ENCODE assay signal across 13 cellular contexts in the genomic region with DNA sequence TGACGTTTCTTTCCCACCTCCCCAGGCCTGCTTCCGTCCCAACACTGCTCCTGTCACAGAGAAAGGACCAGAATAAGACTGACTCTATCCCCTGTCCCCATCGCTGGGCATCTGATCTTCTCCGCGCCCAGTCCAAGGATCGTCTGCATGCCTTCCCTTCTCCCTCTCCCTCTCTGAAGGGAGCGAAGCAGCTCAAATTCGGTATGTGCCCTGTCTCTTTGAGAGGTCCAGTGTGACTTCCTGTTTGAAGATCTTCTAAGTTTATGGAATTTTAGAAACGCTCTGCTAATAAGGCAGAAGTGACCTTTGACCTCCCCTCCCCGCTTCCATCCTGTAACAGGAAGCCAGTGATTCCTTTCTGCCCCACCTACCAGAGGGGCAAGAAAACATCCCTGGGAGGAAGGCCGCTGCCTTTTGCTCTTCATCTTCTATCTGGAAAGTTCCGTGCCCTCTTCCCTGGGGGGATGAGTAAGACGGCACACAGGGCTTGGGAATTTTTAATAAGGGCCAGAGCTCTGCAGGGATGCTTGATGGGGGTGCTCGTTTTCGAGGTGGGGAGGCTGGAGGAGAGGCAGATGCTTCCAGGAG. TPM values are rescaled to one million over a fixed set of nuclear protein-coding genes. Genes with fewer than 3 reads are reported as not detected.
DNase-seq lines count a peak whose midpoint lies in the region; ATAC-seq, FAIRE-seq and TF ChIP-seq lines count a peak whose summit lies in the region.
"Had no signal": no experiment of that assay in that cellular context is flagged by ENCODE, and none has a peak within 500 bp of the region (broad histone marks: within the 10 kb centered on the region; RNA-seq: fewer than 3 reads in every experiment).

No MANE protein-coding gene starts in this region.

- no peak overlapping the region for H3K4me3 Mint-ChIP-seq in activated T-helper 1 cell treated with anti-CD3 and anti-CD28 coated beads, Interleukin-12 subunit alpha, Interleukin-12 subunit beta, Interleukin-2, Interleukin-4 antibody, amounts not matched to agents 30 ng/mL and 10 ng/mL and 1 ng/mL, durations not matched to agents 14 hours and 24 hours and 36 hours

- H3K36me3 ChIP-seq in duodenal mucosa (ENCODE audit: control insufficient read depth in 1 of 2, insufficient read depth in 2 of 2, low read length in 2 of 2): no peaks in the 10 kb centered on the region
- H3K36me3 ChIP-seq in small intestine (ENCODE audit: control insufficient read depth in 2 of 2, insufficient read depth in 2 of 2, low read length in 2 of 2): no peaks in the 10 kb centered on the region
- H3K36me3 ChIP-seq in Peyer's patch: no peaks in the 10 kb centered on the region

- DNase-seq in HT-29 (ENCODE audit: low spot score) (peak; percentile 41), left lobe of liver (ENCODE audit: low spot score) (peak; percentile 48), small intestine (peak; percentile 31), HuH-7.5 (ENCODE audit: low spot score) (no peak), Peyer's patch (no peak)
- no peak for DNase-seq in activated T-helper 1 cell treated with anti-CD3 and anti-CD28 coated beads, Interleukin-12 subunit alpha, Interleukin-12 subunit beta, Interleukin-2, Interleukin-4 antibody, amounts not matched to agents 30 ng/mL and 10 ng/mL and 1 ng/mL, durations not matched to agents 14 hours and 24 hours and 36 hours (ENCODE audit: low spot score)
- DNase-seq: naive B cell; stimulated activated naive CD4-positive, alpha-beta T cell had no signal

- H3K27me3 Mint-ChIP-seq in activated T-helper 1 cell treated with anti-CD3 and anti-CD28 coated beads, Interleukin-12 subunit alpha, Interleukin-12 subunit beta, Interleukin-2, Interleukin-4 antibody, amounts not matched to agents 30 ng/mL and 10 ng/mL and 1 ng/mL, durations not matched to agents 14 hours and 24 hours and 36 hours (ENCODE audit: insufficient read depth): peaks cover 10% of the 10 kb centered on the region

- 57 to 58% (median 57%) methylated on average over 15 of the region's 15 CpGs for WGBS in small intestine, 3 donors

- no peaks in the 10 kb centered on the region for H3K4me1 Mint-ChIP-seq in activated T-helper 1 cell treated with anti-CD3 and anti-CD28 coated beads, Interleukin-12 subunit alpha, Interleukin-12 subunit beta, Interleukin-2, Interleukin-4 antibody, amounts not matched to agents 30 ng/mL and 10 ng/mL and 1 ng/mL, durations not matched to agents 14 hours and 24 hours and 36 hours (ENCODE audit: low read depth)

- no peak overlapping the region for H3K27ac Mint-ChIP-seq in activated T-helper 1 cell treated with anti-CD3 and anti-CD28 coated beads, Interleukin-12 subunit alpha, Interleukin-12 subunit beta, Interleukin-2, Interleukin-4 antibody, amounts not matched to agents 30 ng/mL and 10 ng/mL and 1 ng/mL, durations not matched to agents 14 hours and 24 hours and 36 hours

- ATAC-seq in left lobe of liver (peak; percentile 19), SK-N-SH treated with all-trans-retinoic acid at 6 μM for 48 hours (no peak)
- ATAC-seq: Panc1 had no signal

- no peak for TF ChIP-seq POLR2A in Peyer's patch (IDR thresholded peaks at IDR 0.05)

- H3K4me3 ChIP-seq in duodenal mucosa (ENCODE audit: low read depth in 1 of 2, low read length in 2 of 2): no peak overlapping the region
- no peak overlapping the region for H3K4me3 ChIP-seq in small intestine (ENCODE audit: low read depth in 1 of 2, low read length in 2 of 2)
- H3K4me3 ChIP-seq in Peyer's patch: no peak overlapping the region

- no peak for TF ChIP-seq CTCF in Peyer's patch (IDR thresholded peaks at IDR 0.05)

- no peaks in the 10 kb centered on the region for H3K9me3 ChIP-seq in duodenal mucosa (ENCODE audit: control insufficient read depth in 1 of 2, low read length in 2 of 2)
- no peaks in the 10 kb centered on the region for H3K9me3 ChIP-seq in small intestine (ENCODE audit: control insufficient read depth, low read depth)
- H3K9me3 ChIP-seq in Peyer's patch: no peaks in the 10 kb centered on the region

- no peak overlapping the region for H3K9ac ChIP-seq in duodenal mucosa (ENCODE audit: low read depth in 1 of 2, low read length in 2 of 2)

- no peak for FAIRE-seq in small intestine (lab: Jason Lieb, UNC)
- FAIRE-seq: endometrium, H54 had no signal

- H3K27me3 ChIP-seq in duodenal mucosa (ENCODE audit: control insufficient read depth in 1 of 2, insufficient read depth in 2 of 2, low read length in 2 of 2) (no peaks in the 10 kb centered on the region), small intestine (ENCODE audit: control insufficient read depth in 2 of 2, insufficient read depth in 2 of 2, low read length in 2 of 2) (no peaks in the 10 kb centered on the region), Peyer's patch (no peaks in the 10 kb centered on the region)

- H3K4me1 ChIP-seq in duodenal mucosa (ENCODE audit: control insufficient read depth in 1 of 2, insufficient read depth in 2 of 2, low read length in 2 of 2) (peaks cover 9% of the 10 kb centered on the region in 2 donors), small intestine (ENCODE audit: control insufficient read depth in 2 of 2, insufficient read depth in 1 of 2, low read depth in 1 of 2, low read length in 1 of 2) (peaks cover 0 to 2% of the 10 kb centered on the region in 2 donors), Peyer's patch (peaks cover 0 to 4% (median 0%) of the 10 kb centered on the region in 4 donors)

- H3K9me3 Mint-ChIP-seq in activated T-helper 1 cell treated with anti-CD3 and anti-CD28 coated beads, Interleukin-12 subunit alpha, Interleukin-12 subunit beta, Interleukin-2, Interleukin-4 antibody, amounts not matched to agents 30 ng/mL and 10 ng/mL and 1 ng/mL, durations not matched to agents 14 hours and 24 hours and 36 hours: no peaks in the 10 kb centered on the region

- no peaks in the 10 kb centered on the region for H3K36me3 Mint-ChIP-seq in activated T-helper 1 cell treated with anti-CD3 and anti-CD28 coated beads, Interleukin-12 subunit alpha, Interleukin-12 subunit beta, Interleukin-2, Interleukin-4 antibody, amounts not matched to agents 30 ng/mL and 10 ng/mL and 1 ng/mL, durations not matched to agents 14 hours and 24 hours and 36 hours (ENCODE audit: low read depth)

- H3K27ac ChIP-seq in duodenal mucosa (ENCODE audit: low read depth, low read length) (peak overlapping the region; percentile 30), small intestine (ENCODE audit: low read depth in 1 of 2, low read length in 1 of 2) (peak overlapping the region in 1 of 2 donors; percentile 69), Peyer's patch (peak overlapping the region in 2 of 4 donors; percentile 15 to 52)

- intact Hi-C loops in activated T-helper 1 cell treated with anti-CD3 and anti-CD28 coated beads, Interleukin-12 subunit alpha, Interleukin-12 subunit beta, Interleukin-2, Interleukin-4 antibody, amounts not matched to agents 30 ng/mL and 10 ng/mL and 1 ng/mL, durations not matched to agents 14 hours and 24 hours and 36 hours (cut with micrococcal nuclease): no loop called here

TF ChIP-seq in SK-N-SH treated with all-trans-retinoic acid at 6 μM for 48 hours, 23 proteins besides CTCF, POLR2A, EP300 and RAD21:
- TF ChIP-seq RARB (CRISPR knock-in tag; IDR thresholded peaks at IDR 0.05) (no peak), OSR1 (CRISPR knock-in tag; IDR thresholded peaks at IDR 0.05) (no peak), ZFP30 (CRISPR knock-in tag; IDR thresholded peaks at IDR 0.05) (no peak), TCF4 (CRISPR knock-in tag; IDR thresholded peaks at IDR 0.05; ENCODE audit: borderline replicate concordance) (no peak)

RNA-seq across cellular contexts. Expression of gene RNU6ATAC, which starts 40.7 kb away (rescaled TPM):
- total RNA-seq in HT-29 (2014; rRNA removed; shearing (Covaris generic)): not detected in 2 replicates
- 25.8 TPM for total RNA-seq in left lobe of liver
- not detected for polyA plus RNA-seq in small intestine
- not detected for total RNA-seq in Peyer's patch
- 32.2 and 42.6 TPM in 2 replicates for total RNA-seq in activated T-helper 1 cell treated with anti-CD3 and anti-CD28 coated beads, Interleukin-12 subunit alpha, Interleukin-12 subunit beta, Interleukin-2, Interleukin-4 antibody, amounts not matched to agents 30 ng/mL and 10 ng/mL and 1 ng/mL, durations not matched to agents 14 hours and 24 hours and 36 hours

Comparison
In these comparisons a context has a peak if more than half of its experiments do, and no peak if none do; other contexts are left out.
1. DNase-seq: peak in HT-29 (single experiment), left lobe of liver (single experiment) and small intestine (single experiment); none in HuH-7.5 (single experiment), Peyer's patch (0 of 3) and activated T-helper 1 cell treated with anti-CD3 and anti-CD28 coated beads, Interleukin-12 subunit alpha, Interleukin-12 subunit beta, Interleukin-2, Interleukin-4 antibody, amounts not matched to agents 30 ng/mL and 10 ng/mL and 1 ng/mL, durations not matched to agents 14 hours and 24 hours and 36 hours (single experiment).
2. RNA of gene RNU6ATAC, which starts 40.7 kb away (total RNA-seq): 32.2 to 42.6 TPM in activated T-helper 1 cell treated with anti-CD3 and anti-CD28 coated beads, Interleukin-12 subunit alpha, Interleukin-12 subunit beta, Interleukin-2, Interleukin-4 antibody, amounts not matched to agents 30 ng/mL and 10 ng/mL and 1 ng/mL, durations not matched to agents 14 hours and 24 hours and 36 hours and 25.8 TPM in left lobe of liver (single experiment); not detected in HT-29 and not detected in Peyer's patch; every median in the first group is over 10 times any median in the second.